Comparison of ENCODE assay signal across 1 cellular context in the genomic region with DNA sequence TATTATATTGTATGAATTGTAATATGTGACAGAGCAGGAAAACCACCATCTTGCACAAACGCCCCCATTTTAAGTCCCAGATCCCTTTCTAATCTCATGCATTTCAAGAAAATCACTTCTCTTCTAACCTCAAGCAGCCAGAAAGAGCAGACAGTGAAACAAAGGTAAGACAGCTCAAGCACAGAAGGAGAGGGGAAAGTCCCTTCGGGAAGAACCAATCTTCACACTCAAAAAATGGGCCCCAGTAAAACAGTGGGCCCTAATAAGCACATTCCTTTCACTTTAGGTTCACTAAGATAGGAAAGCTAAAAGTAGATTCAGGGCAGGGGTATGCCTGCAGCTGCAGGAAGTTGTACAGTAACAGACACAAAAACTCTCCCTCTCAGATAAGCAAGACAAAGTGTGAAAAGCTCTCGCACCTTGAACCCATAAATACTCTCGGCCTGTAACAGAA.
TF ChIP-seq lines count a peak whose summit lies in the region.

No MANE protein-coding gene starts in this region.

TF ChIP-seq in GM12878, 131 proteins besides CTCF, POLR2A, EP300 and RAD21 (continued from another document and continues in another):
- TF ChIP-seq, protein P1, sequence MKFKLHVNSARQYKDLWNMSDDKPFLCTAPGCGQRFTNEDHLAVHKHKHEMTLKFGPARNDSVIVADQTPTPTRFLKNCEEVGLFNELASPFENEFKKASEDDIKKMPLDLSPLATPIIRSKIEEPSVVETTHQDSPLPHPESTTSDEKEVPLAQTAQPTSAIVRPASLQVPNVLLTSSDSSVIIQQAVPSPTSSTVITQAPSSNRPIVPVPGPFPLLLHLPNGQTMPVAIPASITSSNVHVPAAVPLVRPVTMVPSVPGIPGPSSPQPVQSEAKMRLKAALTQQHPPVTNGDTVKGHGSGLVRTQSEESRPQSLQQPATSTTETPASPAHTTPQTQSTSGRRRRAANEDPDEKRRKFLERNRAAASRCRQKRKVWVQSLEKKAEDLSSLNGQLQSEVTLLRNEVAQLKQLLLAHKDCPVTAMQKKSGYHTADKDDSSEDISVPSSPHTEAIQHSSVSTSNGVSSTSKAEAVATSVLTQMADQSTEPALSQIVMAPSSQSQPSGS (IDR thresholded peaks at IDR 0.05; ENCODE audit: low read length): no peak
- TF ChIP-seq NFIC (IDR thresholded peaks at IDR 0.05; ENCODE audit: low read depth, low read length) (peak; percentile 56; the same call in 1 of the 2 replicates), RUNX3 (IDR thresholded peaks at IDR 0.05; ENCODE audit: low read length) (peak; percentile 74), GATAD2B (conservative IDR thresholded peaks at IDR 0.05; ENCODE audit: low read depth) (no peak), ZNF207 (IDR thresholded peaks at IDR 0.05; ENCODE audit: borderline replicate concordance) (no peak), KAT2A (conservative IDR thresholded peaks at IDR 0.05; ENCODE audit: control insufficient read depth, low read depth, low read length) (no peak), RBBP5 (conservative IDR thresholded peaks at IDR 0.05) (no peak), IKZF2 (IDR thresholded peaks at IDR 0.05) (peak; percentile 95 to 96; a peak in 3 of 4 replicates), CHD1 (IDR thresholded peaks at IDR 0.05; ENCODE audit: low read depth, low read length) (no peak), ASH2L (IDR thresholded peaks at IDR 0.05; ENCODE audit: borderline replicate concordance, low read depth) (no peak), BCL11A (IDR thresholded peaks at IDR 0.05; ENCODE audit: low read depth, low read length) (no peak), ZNF384 (IDR thresholded peaks at IDR 0.05; ENCODE audit: borderline replicate concordance, low read depth, low read length) (no peak), EGR1 (IDR thresholded peaks at IDR 0.05; ENCODE audit: borderline replicate concordance in 1 of 2, low read depth in 2 of 2, low read length in 2 of 2) (no peak; a peak in 1 of 3 replicates), FOXM1 (IDR thresholded peaks at IDR 0.05; ENCODE audit: low read depth, low read length) (peak; percentile 17; the same call in 1 of the 2 replicates), CREM (IDR thresholded peaks at IDR 0.05; ENCODE audit: low read depth) (no peak), TAF1 (IDR thresholded peaks at IDR 0.05; ENCODE audit: borderline replicate concordance, low read depth, low read length) (no peak), SMAD1 (IDR thresholded peaks at IDR 0.05; ENCODE audit: low read depth, partially characterized antibody) (no peak), FOXK2 (IDR thresholded peaks at IDR 0.05) (no peak), KDM1A (IDR thresholded peaks at IDR 0.05; ENCODE audit: borderline replicate concordance) (no peak), BMI1 (IDR thresholded peaks at IDR 0.05; ENCODE audit: borderline replicate concordance) (peak; percentile 43; the same call in 1 of the 2 replicates), BHLHE40 (IDR thresholded peaks at IDR 0.05; ENCODE audit: borderline replicate concordance in 1 of 2, low read depth in 2 of 2, low read length in 1 of 2) (peak in 1 of 2 experiments; percentile 58; a peak in 1 of 4 replicates), MEF2A (IDR thresholded peaks at IDR 0.05; ENCODE audit: insufficient read depth, low read depth, low read length) (no peak), ATF7 (IDR thresholded peaks at IDR 0.05; ENCODE audit: low read depth) (peak; percentile 73), MTA3 (IDR thresholded peaks at IDR 0.05; ENCODE audit: borderline replicate concordance, low read length) (no peak), HDAC6 (IDR thresholded peaks at IDR 0.05; ENCODE audit: unreplicated experiment) (no peak), MYC (IDR thresholded peaks at IDR 0.05; ENCODE audit: insufficient read depth, insufficient read length, insufficient replicate concordance, low read length, severe bottlenecking) (no peak), PML (IDR thresholded peaks at IDR 0.05; ENCODE audit: low read length) (no peak), SP1 (IDR thresholded peaks at IDR 0.05; ENCODE audit: low read depth, low read length) (no peak), RB1 (IDR thresholded peaks at IDR 0.05; ENCODE audit: borderline replicate concordance) (no peak), RFX5 (IDR thresholded peaks at IDR 0.05; ENCODE audit: low read depth, low read length) (no peak), BRCA1 (IDR thresholded peaks at IDR 0.05; ENCODE audit: low read depth, low read length) (no peak), RCOR1 (conservative IDR thresholded peaks at IDR 0.05; ENCODE audit: low read depth, low read length) (no peak; the same call in 1 of the 2 replicates), NR2C1 (IDR thresholded peaks at IDR 0.05) (no peak)
- TF ChIP-seq, protein P2, sequence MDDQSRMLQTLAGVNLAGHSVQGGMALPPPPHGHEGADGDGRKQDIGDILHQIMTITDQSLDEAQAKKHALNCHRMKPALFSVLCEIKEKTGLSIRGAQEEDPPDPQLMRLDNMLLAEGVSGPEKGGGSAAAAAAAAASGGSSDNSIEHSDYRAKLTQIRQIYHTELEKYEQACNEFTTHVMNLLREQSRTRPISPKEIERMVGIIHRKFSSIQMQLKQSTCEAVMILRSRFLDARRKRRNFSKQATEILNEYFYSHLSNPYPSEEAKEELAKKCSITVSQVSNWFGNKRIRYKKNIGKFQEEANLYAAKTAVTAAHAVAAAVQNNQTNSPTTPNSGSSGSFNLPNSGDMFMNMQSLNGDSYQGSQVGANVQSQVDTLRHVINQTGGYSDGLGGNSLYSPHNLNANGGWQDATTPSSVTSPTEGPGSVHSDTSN (IDR thresholded peaks at IDR 0.05; ENCODE audit: insufficient replicate concordance, low read depth, low read length): no peak
- TF ChIP-seq, protein P3, sequence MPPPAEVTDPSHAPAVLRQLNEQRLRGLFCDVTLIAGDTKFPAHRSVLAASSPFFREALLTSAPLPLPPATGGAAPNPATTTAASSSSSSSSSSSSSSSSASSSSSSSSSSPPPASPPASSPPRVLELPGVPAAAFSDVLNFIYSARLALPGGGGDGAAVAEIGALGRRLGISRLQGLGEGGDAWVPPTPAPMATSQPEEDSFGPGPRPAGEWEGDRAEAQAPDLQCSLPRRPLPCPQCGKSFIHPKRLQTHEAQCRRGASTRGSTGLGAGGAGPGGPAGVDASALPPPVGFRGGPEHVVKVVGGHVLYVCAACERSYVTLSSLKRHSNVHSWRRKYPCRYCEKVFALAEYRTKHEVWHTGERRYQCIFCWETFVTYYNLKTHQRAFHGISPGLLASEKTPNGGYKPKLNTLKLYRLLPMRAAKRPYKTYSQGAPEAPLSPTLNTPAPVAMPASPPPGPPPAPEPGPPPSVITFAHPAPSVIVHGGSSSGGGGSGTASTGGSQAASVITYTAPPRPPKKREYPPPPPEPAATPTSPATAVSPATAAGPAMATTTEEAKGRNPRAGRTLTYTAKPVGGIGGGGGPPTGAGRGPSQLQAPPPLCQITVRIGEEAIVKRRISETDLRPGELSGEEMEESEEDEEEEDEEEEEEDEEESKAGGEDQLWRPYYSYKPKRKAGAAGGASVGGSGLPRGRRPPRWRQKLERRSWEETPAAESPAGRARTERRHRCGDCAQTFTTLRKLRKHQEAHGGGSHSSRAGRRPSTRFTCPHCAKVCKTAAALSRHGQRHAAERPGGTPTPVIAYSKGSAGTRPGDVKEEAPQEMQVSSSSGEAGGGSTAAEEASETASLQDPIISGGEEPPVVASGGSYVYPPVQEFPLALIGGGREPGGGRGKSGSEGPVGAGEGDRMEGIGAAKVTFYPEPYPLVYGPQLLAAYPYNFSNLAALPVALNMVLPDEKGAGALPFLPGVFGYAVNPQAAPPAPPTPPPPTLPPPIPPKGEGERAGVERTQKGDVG (CRISPR knock-in tag; IDR thresholded peaks at IDR 0.05): no peak
- TF ChIP-seq, protein P4, sequence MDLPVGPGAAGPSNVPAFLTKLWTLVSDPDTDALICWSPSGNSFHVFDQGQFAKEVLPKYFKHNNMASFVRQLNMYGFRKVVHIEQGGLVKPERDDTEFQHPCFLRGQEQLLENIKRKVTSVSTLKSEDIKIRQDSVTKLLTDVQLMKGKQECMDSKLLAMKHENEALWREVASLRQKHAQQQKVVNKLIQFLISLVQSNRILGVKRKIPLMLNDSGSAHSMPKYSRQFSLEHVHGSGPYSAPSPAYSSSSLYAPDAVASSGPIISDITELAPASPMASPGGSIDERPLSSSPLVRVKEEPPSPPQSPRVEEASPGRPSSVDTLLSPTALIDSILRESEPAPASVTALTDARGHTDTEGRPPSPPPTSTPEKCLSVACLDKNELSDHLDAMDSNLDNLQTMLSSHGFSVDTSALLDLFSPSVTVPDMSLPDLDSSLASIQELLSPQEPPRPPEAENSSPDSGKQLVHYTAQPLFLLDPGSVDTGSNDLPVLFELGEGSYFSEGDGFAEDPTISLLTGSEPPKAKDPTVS (IDR thresholded peaks at IDR 0.05; ENCODE audit: low read depth, low read length): no peak
- TF ChIP-seq, protein P5, sequence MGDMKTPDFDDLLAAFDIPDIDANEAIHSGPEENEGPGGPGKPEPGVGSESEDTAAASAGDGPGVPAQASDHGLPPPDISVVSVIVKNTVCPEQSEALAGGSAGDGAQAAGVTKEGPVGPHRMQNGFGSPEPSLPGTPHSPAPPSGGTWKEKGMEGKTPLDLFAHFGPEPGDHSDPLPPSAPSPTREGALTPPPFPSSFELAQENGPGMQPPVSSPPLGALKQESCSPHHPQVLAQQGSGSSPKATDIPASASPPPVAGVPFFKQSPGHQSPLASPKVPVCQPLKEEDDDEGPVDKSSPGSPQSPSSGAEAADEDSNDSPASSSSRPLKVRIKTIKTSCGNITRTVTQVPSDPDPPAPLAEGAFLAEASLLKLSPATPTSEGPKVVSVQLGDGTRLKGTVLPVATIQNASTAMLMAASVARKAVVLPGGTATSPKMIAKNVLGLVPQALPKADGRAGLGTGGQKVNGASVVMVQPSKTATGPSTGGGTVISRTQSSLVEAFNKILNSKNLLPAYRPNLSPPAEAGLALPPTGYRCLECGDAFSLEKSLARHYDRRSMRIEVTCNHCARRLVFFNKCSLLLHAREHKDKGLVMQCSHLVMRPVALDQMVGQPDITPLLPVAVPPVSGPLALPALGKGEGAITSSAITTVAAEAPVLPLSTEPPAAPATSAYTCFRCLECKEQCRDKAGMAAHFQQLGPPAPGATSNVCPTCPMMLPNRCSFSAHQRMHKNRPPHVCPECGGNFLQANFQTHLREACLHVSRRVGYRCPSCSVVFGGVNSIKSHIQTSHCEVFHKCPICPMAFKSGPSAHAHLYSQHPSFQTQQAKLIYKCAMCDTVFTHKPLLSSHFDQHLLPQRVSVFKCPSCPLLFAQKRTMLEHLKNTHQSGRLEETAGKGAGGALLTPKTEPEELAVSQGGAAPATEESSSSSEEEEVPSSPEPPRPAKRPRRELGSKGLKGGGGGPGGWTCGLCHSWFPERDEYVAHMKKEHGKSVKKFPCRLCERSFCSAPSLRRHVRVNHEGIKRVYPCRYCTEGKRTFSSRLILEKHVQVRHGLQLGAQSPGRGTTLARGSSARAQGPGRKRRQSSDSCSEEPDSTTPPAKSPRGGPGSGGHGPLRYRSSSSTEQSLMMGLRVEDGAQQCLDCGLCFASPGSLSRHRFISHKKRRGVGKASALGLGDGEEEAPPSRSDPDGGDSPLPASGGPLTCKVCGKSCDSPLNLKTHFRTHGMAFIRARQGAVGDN (IDR thresholded peaks at IDR 0.05): peak; percentile 62; the same call in 1 of the 2 replicates
- TF ChIP-seq, protein P6, sequence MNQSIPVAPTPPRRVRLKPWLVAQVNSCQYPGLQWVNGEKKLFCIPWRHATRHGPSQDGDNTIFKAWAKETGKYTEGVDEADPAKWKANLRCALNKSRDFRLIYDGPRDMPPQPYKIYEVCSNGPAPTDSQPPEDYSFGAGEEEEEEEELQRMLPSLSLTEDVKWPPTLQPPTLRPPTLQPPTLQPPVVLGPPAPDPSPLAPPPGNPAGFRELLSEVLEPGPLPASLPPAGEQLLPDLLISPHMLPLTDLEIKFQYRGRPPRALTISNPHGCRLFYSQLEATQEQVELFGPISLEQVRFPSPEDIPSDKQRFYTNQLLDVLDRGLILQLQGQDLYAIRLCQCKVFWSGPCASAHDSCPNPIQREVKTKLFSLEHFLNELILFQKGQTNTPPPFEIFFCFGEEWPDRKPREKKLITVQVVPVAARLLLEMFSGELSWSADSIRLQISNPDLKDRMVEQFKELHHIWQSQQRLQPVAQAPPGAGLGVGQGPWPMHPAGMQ (IDR thresholded peaks at IDR 0.05; ENCODE audit: borderline replicate concordance): no peak
- TF ChIP-seq, protein P7, sequence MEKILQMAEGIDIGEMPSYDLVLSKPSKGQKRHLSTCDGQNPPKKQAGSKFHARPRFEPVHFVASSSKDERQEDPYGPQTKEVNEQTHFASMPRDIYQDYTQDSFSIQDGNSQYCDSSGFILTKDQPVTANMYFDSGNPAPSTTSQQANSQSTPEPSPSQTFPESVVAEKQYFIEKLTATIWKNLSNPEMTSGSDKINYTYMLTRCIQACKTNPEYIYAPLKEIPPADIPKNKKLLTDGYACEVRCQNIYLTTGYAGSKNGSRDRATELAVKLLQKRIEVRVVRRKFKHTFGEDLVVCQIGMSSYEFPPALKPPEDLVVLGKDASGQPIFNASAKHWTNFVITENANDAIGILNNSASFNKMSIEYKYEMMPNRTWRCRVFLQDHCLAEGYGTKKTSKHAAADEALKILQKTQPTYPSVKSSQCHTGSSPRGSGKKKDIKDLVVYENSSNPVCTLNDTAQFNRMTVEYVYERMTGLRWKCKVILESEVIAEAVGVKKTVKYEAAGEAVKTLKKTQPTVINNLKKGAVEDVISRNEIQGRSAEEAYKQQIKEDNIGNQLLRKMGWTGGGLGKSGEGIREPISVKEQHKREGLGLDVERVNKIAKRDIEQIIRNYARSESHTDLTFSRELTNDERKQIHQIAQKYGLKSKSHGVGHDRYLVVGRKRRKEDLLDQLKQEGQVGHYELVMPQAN (conservative IDR thresholded peaks at IDR 0.05): no peak
- TF ChIP-seq, protein P8, sequence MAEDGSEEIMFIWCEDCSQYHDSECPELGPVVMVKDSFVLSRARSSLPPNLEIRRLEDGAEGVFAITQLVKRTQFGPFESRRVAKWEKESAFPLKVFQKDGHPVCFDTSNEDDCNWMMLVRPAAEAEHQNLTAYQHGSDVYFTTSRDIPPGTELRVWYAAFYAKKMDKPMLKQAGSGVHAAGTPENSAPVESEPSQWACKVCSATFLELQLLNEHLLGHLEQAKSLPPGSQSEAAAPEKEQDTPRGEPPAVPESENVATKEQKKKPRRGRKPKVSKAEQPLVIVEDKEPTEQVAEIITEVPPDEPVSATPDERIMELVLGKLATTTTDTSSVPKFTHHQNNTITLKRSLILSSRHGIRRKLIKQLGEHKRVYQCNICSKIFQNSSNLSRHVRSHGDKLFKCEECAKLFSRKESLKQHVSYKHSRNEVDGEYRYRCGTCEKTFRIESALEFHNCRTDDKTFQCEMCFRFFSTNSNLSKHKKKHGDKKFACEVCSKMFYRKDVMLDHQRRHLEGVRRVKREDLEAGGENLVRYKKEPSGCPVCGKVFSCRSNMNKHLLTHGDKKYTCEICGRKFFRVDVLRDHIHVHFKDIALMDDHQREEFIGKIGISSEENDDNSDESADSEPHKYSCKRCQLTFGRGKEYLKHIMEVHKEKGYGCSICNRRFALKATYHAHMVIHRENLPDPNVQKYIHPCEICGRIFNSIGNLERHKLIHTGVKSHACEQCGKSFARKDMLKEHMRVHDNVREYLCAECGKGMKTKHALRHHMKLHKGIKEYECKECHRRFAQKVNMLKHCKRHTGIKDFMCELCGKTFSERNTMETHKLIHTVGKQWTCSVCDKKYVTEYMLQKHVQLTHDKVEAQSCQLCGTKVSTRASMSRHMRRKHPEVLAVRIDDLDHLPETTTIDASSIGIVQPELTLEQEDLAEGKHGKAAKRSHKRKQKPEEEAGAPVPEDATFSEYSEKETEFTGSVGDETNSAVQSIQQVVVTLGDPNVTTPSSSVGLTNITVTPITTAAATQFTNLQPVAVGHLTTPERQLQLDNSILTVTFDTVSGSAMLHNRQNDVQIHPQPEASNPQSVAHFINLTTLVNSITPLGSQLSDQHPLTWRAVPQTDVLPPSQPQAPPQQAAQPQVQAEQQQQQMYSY (CRISPR knock-in tag; IDR thresholded peaks at IDR 0.05): no peak
